19 cellular contexts compared by ENCODE assay signal in the genomic region with DNA sequence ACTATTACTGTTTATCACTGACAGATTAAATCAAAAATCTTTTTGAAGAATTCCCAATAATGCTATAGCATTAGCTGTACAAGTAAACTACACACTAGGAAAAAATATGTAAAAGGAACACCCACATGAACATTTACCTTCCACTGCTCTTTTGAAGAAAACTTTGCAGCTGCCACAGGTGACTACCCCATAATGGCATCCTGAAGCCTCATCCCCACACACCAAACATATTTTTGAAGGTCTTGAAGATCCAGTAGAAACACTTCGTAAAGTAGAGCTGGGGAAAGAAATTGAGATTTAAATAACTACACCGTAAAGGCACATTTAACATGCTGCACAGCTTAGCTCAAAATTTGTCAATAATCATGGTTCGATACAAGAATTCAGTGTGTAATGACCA.
DNase-seq lines count a peak whose midpoint lies in the region; ATAC-seq and TF ChIP-seq lines count a peak whose summit lies in the region.
"Had no signal": no experiment of that assay in that cellular context is flagged by ENCODE, and none has a peak within 500 bp of the region (broad histone marks: within the 10 kb centered on the region; RNA-seq: fewer than 3 reads in every experiment).

No MANE protein-coding gene starts in this region.

- no peak overlapping the region for H2BK20ac ChIP-seq in H9 (ENCODE audit: low read depth, low read length, poor library complexity, severe bottlenecking)

- no peak for ATAC-seq in HG03175 (IDR thresholded peaks at IDR 0.05; ENCODE audit: unreplicated experiment)

- no peaks in the 10 kb centered on the region for H3K79me1 ChIP-seq in H9 (ENCODE audit: insufficient read depth, low read depth, low read length, poor library complexity, severe bottlenecking)

- no peaks in the 10 kb centered on the region for H3K23me2 ChIP-seq in H9 (ENCODE audit: insufficient read length, low read depth, low read length, poor library complexity, severe bottlenecking)

- no peak overlapping the region for H2AK5ac ChIP-seq in H9 (ENCODE audit: insufficient read length, low read length)

- H3K9me3 Mint-ChIP-seq in H9, result no peaks in the 10 kb centered on the region

- H3K23ac ChIP-seq in H9 (ENCODE audit: insufficient read length, low read depth, low read length), result no peak overlapping the region

- H3K9ac ChIP-seq in H9 (ENCODE audit: extremely low read depth, insufficient read length, low read length), result no peak overlapping the region
- H3K9ac ChIP-seq: BLaER1 had no signal

- H3K36me3 Mint-ChIP-seq in H9 (ENCODE audit: insufficient read depth in 1 of 3, low read depth in 3 of 3), result no peaks in the 10 kb centered on the region
- H3K36me3 Mint-ChIP-seq: CD14-positive monocyte had no signal

- TF ChIP-seq CTCF in H9 (conservative IDR thresholded peaks at IDR 0.05), result no peak

- H2BK12ac ChIP-seq in H9 (ENCODE audit: insufficient read length, low read depth, low read length), result no peak overlapping the region

- H2AFZ ChIP-seq in H9 (ENCODE audit: low read length), result no peak overlapping the region

- H3K4me3 Mint-ChIP-seq in H9, result no peak overlapping the region
- H3K4me3 Mint-ChIP-seq: CD14-positive monocyte; CD4-positive, alpha-beta memory T cell; CD4-positive, CD25-positive, alpha-beta regulatory T cell had no signal

- WGBS in H9 (ENCODE audit: extremely low coverage, insufficient read length, low lambda C conversion rate), result no CpG with 5 or more reads among the region's 3 CpGs

- H4K91ac ChIP-seq in H9 (ENCODE audit: insufficient read length, low read depth, low read length), result no peak overlapping the region

- no peak overlapping the region for H3T11ph ChIP-seq in H9 (ENCODE audit: low read length)

- no peak overlapping the region for H3K4me2 ChIP-seq in H9 (ENCODE audit: insufficient read depth, insufficient read length, low read length)
- H3K4me2 ChIP-seq: BLaER1 had no signal

- no peak overlapping the region for H2BK15ac ChIP-seq in H9 (ENCODE audit: low read depth, low read length)

- no peak overlapping the region for H3K27ac Mint-ChIP-seq in H9
- H3K27ac Mint-ChIP-seq: CD14-positive monocyte; CD4-positive, alpha-beta memory T cell had no signal

- no peak overlapping the region for H2BK120ac ChIP-seq in H9 (ENCODE audit: low read depth, low read length, poor library complexity, severe bottlenecking)

- H3K14ac ChIP-seq in H9 (ENCODE audit: insufficient read depth, low read length), result no peak overlapping the region

- H3K4me1 Mint-ChIP-seq in H9, result 0 out of 4 replicates have a peak, but pooled peaks cover 0 to 2% of the 10 kb centered on the region in 2 experiments
- H3K4me1 Mint-ChIP-seq: CD14-positive monocyte had no signal

- H2BK5ac ChIP-seq in H9 (ENCODE audit: insufficient read length, low read length), result no peak overlapping the region

- no peak overlapping the region for H3K56ac ChIP-seq in H9 (ENCODE audit: insufficient read length, low read depth, low read length)

- no peaks in the 10 kb centered on the region for H3K79me2 ChIP-seq in H9 (ENCODE audit: insufficient read depth, low read length)

- H3K27me3 Mint-ChIP-seq in H9 (ENCODE audit: low read depth), result no peaks in the 10 kb centered on the region
- H3K27me3 Mint-ChIP-seq: CD4-positive, alpha-beta memory T cell; CD4-positive, CD25-positive, alpha-beta regulatory T cell had no signal

- no peaks in the 10 kb centered on the region for H4K20me1 ChIP-seq in H9 (ENCODE audit: control insufficient read depth, insufficient read depth, insufficient read length)
- H4K20me1 ChIP-seq: BLaER1 had no signal

- no peak overlapping the region for H4K8ac ChIP-seq in H9 (replicated peaks; ENCODE audit: insufficient read length, low read depth, low read length)

- H3K4me1 ChIP-seq in H9 (ENCODE audit: insufficient read depth, low read length), result no peaks in the 10 kb centered on the region
- H3K4me1 ChIP-seq: BE2C, BLaER1, Caco-2 had no signal

- DNase-seq in LHCN-M2 (ENCODE audit: low read depth) (peak; percentile 7), myocyte (ENCODE audit: low read depth) (peak; percentile 12), renal cortical epithelial cell (ENCODE audit: low read depth) (peak; percentile 34), NCI-H1930 (lab: John Stamatoyannopoulos, UW) (no peak), H9 (no peak), KG1 (lab: John Stamatoyannopoulos, UW) (no peak)
- DNase-seq: 8988T; ACHN; BE2C; C1 segment of cervical spinal cord; Caco-2; Calu3; CD4-positive, alpha-beta memory T cell; CD4-positive, CD25-positive, alpha-beta regulatory T cell; DMS79 treated with DMSO at 0.1 percent for 48 hours; GF-D8 had no signal

- no peaks in the 10 kb centered on the region for H3K27me3 ChIP-seq in H9 (ENCODE audit: insufficient read depth, low read length)
- H3K27me3 ChIP-seq: BE2C, BLaER1 had no signal

- H3K27ac ChIP-seq in H9 (ENCODE audit: insufficient read length, low read depth, low read length), result no peak overlapping the region
- H3K27ac ChIP-seq: BLaER1 had no signal

- no peaks in the 10 kb centered on the region for H3K9me3 ChIP-seq in H9 (ENCODE audit: control insufficient read depth, low read depth, low read length)
- H3K9me3 ChIP-seq: BE2C, BLaER1, Caco-2 had no signal

- H4K5ac ChIP-seq in H9 (ENCODE audit: insufficient read length, low read depth, low read length), result no peak overlapping the region

- no peak overlapping the region for H3K4ac ChIP-seq in H9 (ENCODE audit: low read depth, low read length)

- no peak overlapping the region for H3K18ac ChIP-seq in H9 (ENCODE audit: insufficient read length, low read depth, low read length)

Comparison
In these comparisons a context has a peak if more than half of its experiments do, and no peak if none do; other contexts are left out.
1. DNase-seq: peak in LHCN-M2 (single experiment), myocyte (single experiment) and renal cortical epithelial cell (single experiment); none in NCI-H1930 (0 of 2), H9 (single experiment) and KG1 (single experiment).